In genomic region chr1:93078935-93079654, GRCh38 we compare ENCODE assay signal across 8 cellular contexts. TPM values are rescaled to one million over a fixed set of nuclear protein-coding genes. Genes with fewer than 3 reads are reported as not detected.
DNase-seq lines count a peak whose midpoint lies in the region; ATAC-seq and TF ChIP-seq lines count a peak whose summit lies in the region.

MTF2 (plus strand) TSS chr1:93079283; CDS start chr1:93079527, 244 bp downstream.

- peaks cover 23% of the 10 kb centered on the region for H3K36me3 Mint-ChIP-seq in nephron (ENCODE audit: low read depth)

- H2AFZ ChIP-seq in MM.1S (ENCODE audit: low read length): peak within 1 kb of the TSS; percentile 85

- peak within 1 kb of the TSS; percentile 98 to 100 (median 99) for H3K27ac Mint-ChIP-seq in nephron

- H3K9ac ChIP-seq in MM.1S (ENCODE audit: low read length): peak within 1 kb of the TSS; percentile 83

- H3K36me3 ChIP-seq in HAP-1 (replicated peaks): peaks cover 14% of the 10 kb centered on the region
- H3K36me3 ChIP-seq in MM.1S (replicated peaks; ENCODE audit: insufficient read depth, low read length): no peaks in the 10 kb centered on the region

- H3F3A ChIP-seq in MM.1S (ENCODE audit: insufficient read depth, low read length): peaks cover 8% of the 10 kb centered on the region

- no peaks in the 10 kb centered on the region for H3K27me3 Mint-ChIP-seq in nephron (ENCODE audit: low read depth)

- no peaks in the 10 kb centered on the region for H3K27me3 ChIP-seq in HAP-1 (ENCODE audit: low read depth)
- no peaks in the 10 kb centered on the region for H3K27me3 ChIP-seq in MM.1S (replicated peaks; ENCODE audit: insufficient read depth, low read length)

- ATAC-seq in stimulated activated naive CD8-positive, alpha-beta T cell treated with anti-CD3 and anti-CD28 coated beads, Interleukin-15, Interleukin-2, amounts not matched to agents 100 U/mL and 50 U/mL, for 24 hours: peak; percentile 97

- H3K79me2 ChIP-seq in MM.1S (ENCODE audit: low read length): peaks cover 51% of the 10 kb centered on the region

- H3K4me1 ChIP-seq in HAP-1 (peaks cover 10% of the 10 kb centered on the region), MM.1S (ENCODE audit: low read length) (0 out of 2 replicates have a peak, but pooled peaks cover 7% of the 10 kb centered on the region)

- no peaks in the 10 kb centered on the region for H3K9me3 ChIP-seq in HAP-1
- H3K9me3 ChIP-seq in MM.1S (replicated peaks; ENCODE audit: insufficient read depth, low read length): no peaks in the 10 kb centered on the region

- H3K9me3 Mint-ChIP-seq in nephron: peaks cover 9% of the 10 kb centered on the region

- peak within 1 kb of the TSS; percentile 91 for H3K4me3 ChIP-seq in HAP-1
- peak within 1 kb of the TSS; percentile 83 for H3K4me3 ChIP-seq in MM.1S (ENCODE audit: low read length)
- peak within 1 kb of the TSS; percentile 78 for H3K4me3 ChIP-seq in fibroblast of the aortic adventitia (ENCODE audit: low read depth, low read length)

- peak within 1 kb of the TSS; percentile 28; the same call in 1 of the 2 replicates for H3K27ac ChIP-seq in MM.1S (ENCODE audit: low read length)

- in situ Hi-C loops in G401 (cut with HindIII; ENCODE audit: low sequenced_read_pairs): no loop called here
- in situ Hi-C loops in HAP-1 (cut with MboI; ENCODE audit: low sequenced_read_pairs): no loop called here

- peak within 1 kb of the TSS; percentile 88 for H3K4me2 ChIP-seq in MM.1S (ENCODE audit: low read depth, low read length)

- peaks cover 10% of the 10 kb centered on the region for H3K4me1 Mint-ChIP-seq in nephron

- peak within 1 kb of the TSS; percentile 95 to 97 (median 97) for H3K4me3 Mint-ChIP-seq in nephron

- no peak for TF ChIP-seq CTCF in MM.1S (IDR thresholded peaks at IDR 0.05; ENCODE audit: low read length)
- no peak for TF ChIP-seq CTCF in fibroblast of the aortic adventitia (IDR thresholded peaks at IDR 0.05; ENCODE audit: insufficient read depth, low read length)
- TF ChIP-seq CTCF in nephron (IDR thresholded peaks at IDR 0.05; ENCODE audit: unreplicated experiment in 3 of 3): no peak

- DNase-seq in G401 (ENCODE audit: low spot score) (peak; percentile 91), HAP-1 (ENCODE audit: low spot score in 2 of 2) (peak; percentile 90 to 96), MM.1S (peak; percentile 86), SHP77 treated with DMSO at 0.1 percent for 48 hours (lab: John Stamatoyannopoulos, UW) (peak; percentile 87), fibroblast of the aortic adventitia (ENCODE audit: low read depth) (peak; percentile 97)
- peak; percentile 92 for DNase-seq in activated effector memory CD4-positive, alpha-beta T cell treated with Interleukin-2 at 50 U/mL for 16 hours
- peak; percentile 96 for DNase-seq in stimulated activated naive CD8-positive, alpha-beta T cell treated with anti-CD3 and anti-CD28 coated beads, Interleukin-15, Interleukin-2, amounts not matched to agents 100 U/mL and 50 U/mL, for 24 hours

- peaks cover 8% of the 10 kb centered on the region; the same call in 1 of the 2 replicates for H4K20me1 ChIP-seq in MM.1S (ENCODE audit: insufficient read depth, low read length)

- H3K9me2 ChIP-seq in MM.1S (replicated peaks; ENCODE audit: insufficient read depth, low read length): no peaks in the 10 kb centered on the region

RNA-seq across cellular contexts. Expression of gene MTF2, which starts in this region (rescaled TPM):
- 26.1 and 33.2 TPM in 2 replicates for total RNA-seq in G401 (2014; rRNA removed; shearing (Covaris generic))
- total RNA-seq in fibroblast of the aortic adventitia (ENCODE audit: low replicate concordance): 8.6 and 14.0 TPM in 2 replicates

Comparison
In these comparisons a context has a peak if more than half of its experiments do, and no peak if none do; other contexts are left out.
1. Peak in every context shown above with its lines: DNase-seq, ATAC-seq, H3K4me3 ChIP-seq and H3K27ac ChIP-seq.